In genomic region chr2:130837175-130837810, GRCh38 we compare ENCODE assay signal across 8 cellular contexts. TPM values are rescaled to one million over a fixed set of nuclear protein-coding genes. Genes with fewer than 3 reads are reported as not detected.
A peak's percentile ranks its signal among the peaks of the same experiment; 100 is the strongest.
DNase-seq lines count a peak whose midpoint lies in the region; TF ChIP-seq lines count a peak whose summit lies in the region.

No MANE protein-coding gene starts in this region.

- TF ChIP-seq CTCF in VCaP (conservative IDR thresholded peaks at IDR 0.05) (no peak), stomach (IDR thresholded peaks at IDR 0.05) (no peak)

- TF ChIP-seq POLR2A in stomach (IDR thresholded peaks at IDR 0.05) = no peak

- no peak for TF ChIP-seq EP300 in stomach (IDR thresholded peaks at IDR 0.05)

- no peak overlapping the region for H3K9ac ChIP-seq in iPS-15b (ENCODE audit: low read depth, low read length)

- no peaks in the 10 kb centered on the region for H3K4me1 ChIP-seq in iPS-15b (ENCODE audit: control insufficient read depth, insufficient read depth, low read length)
- H3K4me1 ChIP-seq in stomach = peaks cover 12 to 18% (median 15%) of the 10 kb centered on the region in 4 donors

- 3 to 6% (median 4%) methylated on average over 13 to 53 of the region's 53 CpGs for WGBS in stomach, 5 donors

- peak overlapping the region; percentile 61 for H3K4me3 ChIP-seq in iPS-15b (ENCODE audit: low read depth, low read length)
- peak overlapping the region; percentile 34 to 54 (median 46) for H3K4me3 ChIP-seq in stomach

- no peaks in the 10 kb centered on the region for H3K36me3 ChIP-seq in iPS-15b (ENCODE audit: control insufficient read depth, insufficient read depth, low read length)
- no peaks in the 10 kb centered on the region for H3K36me3 ChIP-seq in stomach

- peak overlapping the region; percentile 84 for H3K27ac ChIP-seq in VCaP
- no peak overlapping the region for H3K27ac ChIP-seq in stomach

- H3K27me3 ChIP-seq in iPS-15b (ENCODE audit: control insufficient read depth, insufficient read depth, low read length) (peaks cover 14% of the 10 kb centered on the region), stomach (peaks cover 7 to 81% (median 40%) of the 10 kb centered on the region in 3 donors)

- DNase-seq in NCI-H1694 treated with DMSO at 0.1 percent for 48 hours (lab: John Stamatoyannopoulos, UW) = peak; percentile 19
- DNase-seq in NCI-H1694 (lab: John Stamatoyannopoulos, UW) = no peak
- no peak for DNase-seq in stomach
- DNase-seq in activated CD8-positive, alpha-beta memory T cell treated with anti-CD3 and anti-CD28 coated beads, Interleukin-2, amount 50 U/mL, for 4 hours = no peak
- no peak for DNase-seq in DMS153 treated with DMSO at 0.1 percent for 48 hours (lab: John Stamatoyannopoulos, UW; ENCODE audit: unreplicated experiment)
- DNase-seq in NCI-H2227 treated with DMSO at 0.1 percent for 48 hours (lab: John Stamatoyannopoulos, UW) = no peak

- intact Hi-C loops in stomach (cut with DNase I; ENCODE audit: low total_unique reads) = no loop called here

- H3K9me3 ChIP-seq in iPS-15b (ENCODE audit: control insufficient read depth, insufficient read depth, low read length) = no peaks in the 10 kb centered on the region
- H3K9me3 ChIP-seq in stomach = no peaks in the 10 kb centered on the region

RNA-seq across cellular contexts. Expression of gene ARHGEF4, which starts 0.6 kb away (rescaled TPM):
- 10 to 100 TPM in 3 of 5 donors, 1 to 10 TPM in 1, not detected in 1; 7.7 to 19.0 (median 12.6) TPM for total RNA-seq in stomach
- polyA plus RNA-seq in stomach = 10 to 100 TPM in 1 of 3 donors, 1 to 10 TPM in 2; 1.4 to 32.3 (median 1.8) TPM
